11 cellular contexts compared by ENCODE assay signal in the genomic region with DNA sequence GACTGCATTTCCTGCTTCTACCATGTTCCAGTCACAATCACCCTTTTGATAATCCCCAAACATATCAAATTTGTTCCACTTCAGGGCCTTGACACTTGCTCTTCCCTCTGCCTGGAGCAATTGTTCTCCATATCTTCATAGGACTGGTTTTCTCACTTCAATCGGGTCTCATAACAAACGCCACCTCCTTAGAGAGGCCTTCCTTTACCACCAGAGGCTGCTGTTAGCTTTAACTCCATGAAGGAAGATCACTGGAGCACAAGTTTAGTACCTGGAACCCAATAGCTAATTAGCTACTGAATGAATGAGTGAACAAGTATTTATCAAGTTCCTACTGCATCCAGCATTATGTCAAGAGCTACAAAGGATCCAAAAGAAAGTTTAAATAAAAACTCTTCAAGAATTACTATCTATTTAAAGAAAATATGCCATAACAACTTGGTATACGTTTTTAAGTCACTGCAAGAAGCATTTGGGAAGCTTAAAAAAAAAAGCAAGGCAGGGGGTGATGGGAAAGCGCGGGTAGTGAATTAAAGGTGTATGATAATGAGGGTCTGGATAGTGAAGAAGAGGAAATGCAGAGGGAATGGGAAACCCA. TPM values are rescaled to one million over a fixed set of nuclear protein-coding genes. Genes with fewer than 3 reads are reported as not detected.
DNase-seq lines count a peak whose midpoint lies in the region; ATAC-seq, FAIRE-seq and TF ChIP-seq lines count a peak whose summit lies in the region.
"Had no signal": no experiment of that assay in that cellular context is flagged by ENCODE, and none has a peak within 500 bp of the region (broad histone marks: within the 10 kb centered on the region; RNA-seq: fewer than 3 reads in every experiment).

No MANE protein-coding gene starts in this region.

- H4K20me1 ChIP-seq in DND-41 (ENCODE audit: insufficient read depth, low read length): no peaks in the 10 kb centered on the region

- FAIRE-seq in GM12891 (lab: Jason Lieb, UNC): no peak
- FAIRE-seq: GM18507 had no signal

- H3K27ac ChIP-seq in DND-41 (ENCODE audit: low read length): no peak overlapping the region
- no peak overlapping the region for H3K27ac ChIP-seq in vagina
- H3K27ac ChIP-seq in dorsolateral prefrontal cortex: no peak overlapping the region
- H3K27ac ChIP-seq: SJSA1 had no signal

- H3K36me3 ChIP-seq in DND-41 (ENCODE audit: insufficient read depth, low read length): no peaks in the 10 kb centered on the region
- H3K36me3 ChIP-seq in vagina: no peaks in the 10 kb centered on the region
- H3K36me3 ChIP-seq: SJSA1 had no signal

- H3K4me1 ChIP-seq in DND-41 (ENCODE audit: insufficient read depth, low read length) (no peaks in the 10 kb centered on the region), vagina (no peaks in the 10 kb centered on the region)
- H3K4me1 ChIP-seq: SJSA1 had no signal

- TF ChIP-seq POLR2A in vagina (IDR thresholded peaks at IDR 0.05) (no peak), GM12891 (IDR thresholded peaks at IDR 0.05; ENCODE audit: low read depth, low read length) (no peak)

- no peak overlapping the region for H2AFZ ChIP-seq in DND-41 (ENCODE audit: low read depth, low read length)

- H3K79me2 ChIP-seq in DND-41 (ENCODE audit: insufficient read depth, low read length): no peaks in the 10 kb centered on the region

- H3K27me3 ChIP-seq in DND-41 (ENCODE audit: insufficient read depth, low read length, poor library complexity) (no peaks in the 10 kb centered on the region), vagina (no peaks in the 10 kb centered on the region), dorsolateral prefrontal cortex (no peaks in the 10 kb centered on the region)
- H3K27me3 ChIP-seq: SJSA1 had no signal

- TF ChIP-seq CTCF in DND-41 (IDR thresholded peaks at IDR 0.05; ENCODE audit: borderline replicate concordance, extremely low read depth, low read length, poor library complexity, severe bottlenecking) (peak; percentile 39), LNCaP clone FGC (IDR thresholded peaks at IDR 0.05; ENCODE audit: control insufficient read depth, extremely low read depth, insufficient read depth) (peak; percentile 32), choroid plexus epithelial cell (conservative IDR thresholded peaks at IDR 0.05; ENCODE audit: low read depth, low read length) (peak; percentile 62), vagina (IDR thresholded peaks at IDR 0.05) (no peak), dorsolateral prefrontal cortex (IDR thresholded peaks at IDR 0.05 in 54 of 56, conservative IDR thresholded peaks at IDR 0.05 in 2 of 56; ENCODE audit: low read depth in 1 of 56, partially characterized antibody in 56 of 56) (peak in 14 of 56 donors; percentile 7 to 31 (median 21))

- no peak for ATAC-seq in DND-41 (ENCODE audit: insufficient read depth, low read depth)

- DNase-seq in DND-41 (no peak), LNCaP clone FGC (ENCODE audit: low read depth) (no peak), choroid plexus epithelial cell (ENCODE audit: low read depth) (peak; percentile 61), lung microvascular endothelial cell (ENCODE audit: low read depth in 2 of 2) (peak; percentile 9 to 14), vagina (ENCODE audit: extremely low spot score in 2 of 2) (no peak), dorsolateral prefrontal cortex (no peak), NCI-H2227 (lab: John Stamatoyannopoulos, UW; ENCODE audit: unreplicated experiment) (no peak), GM12891 (ENCODE audit: insufficient read length, low spot score) (no peak)

- intact Hi-C loops in vagina (cut with DNase I): no loop called here
- intact Hi-C loops in dorsolateral prefrontal cortex (cut with DNase I): no loop called here

- H3K9ac ChIP-seq in DND-41 (ENCODE audit: low read depth, low read length): no peak overlapping the region

- H3K4me3 ChIP-seq in DND-41 (ENCODE audit: low read depth in 1 of 2, low read length in 2 of 2) (no peak overlapping the region), LNCaP clone FGC (ENCODE audit: low read depth, low read length) (no peak overlapping the region), choroid plexus epithelial cell (ENCODE audit: low read depth, low read length) (no peak overlapping the region), vagina (no peak overlapping the region), dorsolateral prefrontal cortex (no peak overlapping the region)
- H3K4me3 ChIP-seq: lung, SJSA1 had no signal

- no peaks in the 10 kb centered on the region for H3K9me3 ChIP-seq in DND-41 (ENCODE audit: insufficient read depth, low read length, severe bottlenecking)
- no peaks in the 10 kb centered on the region for H3K9me3 ChIP-seq in vagina
- H3K9me3 ChIP-seq: SJSA1 had no signal

- no peak overlapping the region for H3K4me2 ChIP-seq in DND-41 (ENCODE audit: insufficient read depth, low read length)

TF ChIP-seq in GM12891, 5 proteins besides CTCF, POLR2A, EP300 and RAD21:
- TF ChIP-seq POLR2AphosphoS5 (IDR thresholded peaks at IDR 0.05; ENCODE audit: low read depth, low read length): no peak
- TF ChIP-seq TAF1 (IDR thresholded peaks at IDR 0.05; ENCODE audit: low read depth, low read length): no peak
- TF ChIP-seq POU2F2 (IDR thresholded peaks at IDR 0.05; ENCODE audit: low read depth, low read length): no peak
- TF ChIP-seq PAX5 (IDR thresholded peaks at IDR 0.05; ENCODE audit: insufficient read depth, low read length, severe bottlenecking): no peak
- TF ChIP-seq SPI1 (IDR thresholded peaks at IDR 0.05; ENCODE audit: low read depth, low read length): no peak

RNA-seq across cellular contexts. Expression of gene BAZ2B, which starts 58.8 kb away (rescaled TPM):
- total RNA-seq in lung microvascular endothelial cell (45.8 and 68.8 TPM in 2 replicates), vagina (90.6 TPM), dorsolateral prefrontal cortex (100 to 1,000 TPM in 118 of 120 experiments, 10 to 100 TPM in 2; 73.4 to 236 (median 142) TPM)
- 17.9 TPM for polyA plus RNA-seq in GM12891 (2012; ENCODE audit: low read depth, missing spikeins)

Comparison
In these comparisons a context has a peak if more than half of its experiments do, and no peak if none do; other contexts are left out.
1. DNase-seq: peak in choroid plexus epithelial cell (single experiment) and lung microvascular endothelial cell (2 of 2); none in DND-41 (single experiment), LNCaP clone FGC (single experiment), vagina (0 of 2), dorsolateral prefrontal cortex (0 of 10), NCI-H2227 (single experiment) and GM12891 (single experiment).
2. CTCF ChIP-seq: peak in DND-41 (single experiment), LNCaP clone FGC (single experiment) and choroid plexus epithelial cell (single experiment); none in vagina (0 of 3).